8 cellular contexts compared by ENCODE assay signal in the genomic region with DNA sequence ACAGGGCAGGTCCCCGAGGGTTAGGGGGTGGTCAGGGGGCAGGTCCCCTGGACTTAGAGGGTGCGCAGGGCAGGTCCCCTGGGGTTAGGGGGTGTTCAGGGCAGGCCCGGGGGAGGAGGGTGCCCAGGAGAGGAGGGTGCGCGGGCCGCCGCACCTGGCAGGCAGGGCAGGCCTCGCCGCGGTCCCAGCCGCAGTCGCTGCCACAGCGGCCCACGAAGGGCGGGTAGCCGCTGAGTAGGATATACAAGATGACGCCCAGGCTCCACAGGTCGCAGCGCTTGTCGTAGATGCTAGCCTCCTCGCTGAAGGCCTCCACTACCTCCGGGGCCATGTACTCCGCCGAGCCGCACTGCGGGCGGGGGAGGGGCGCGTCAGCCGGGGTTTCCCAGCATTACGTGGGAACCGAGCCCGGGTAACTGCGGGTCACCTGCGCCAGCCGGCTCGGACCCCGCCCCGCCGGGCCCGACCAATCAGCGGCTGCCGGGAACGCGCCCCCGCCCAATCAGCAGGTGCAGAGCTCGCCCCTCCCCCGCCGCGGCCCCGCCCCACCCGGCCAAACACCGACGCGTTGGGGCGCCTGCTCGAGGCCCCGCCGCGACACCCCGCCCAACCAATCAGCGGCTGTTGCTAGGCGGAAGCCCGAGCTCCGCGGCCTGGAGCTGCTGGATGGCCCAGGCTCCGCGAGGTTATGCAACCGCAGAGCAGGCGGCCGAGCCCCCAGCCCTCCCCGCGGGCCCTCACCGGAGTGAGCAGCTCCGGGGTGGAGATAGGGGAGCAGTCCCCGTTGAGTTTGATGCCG. TPM values are rescaled to one million over a fixed set of nuclear protein-coding genes. Genes with fewer than 3 reads are reported as not detected.
DNase-seq lines count a peak whose midpoint lies in the region; ATAC-seq, FAIRE-seq and TF ChIP-seq lines count a peak whose summit lies in the region.

No MANE protein-coding gene starts in this region.

- ATAC-seq in GM19372 (IDR thresholded peaks at IDR 0.05; ENCODE audit: low read depth, unreplicated experiment) (peak; percentile 78), HG03520 (IDR thresholded peaks at IDR 0.05; ENCODE audit: unreplicated experiment) (peak; percentile 56)

- H3K14ac ChIP-seq in H1 (ENCODE audit: insufficient read length) (no peak overlapping the region), mesenchymal stem cell (ENCODE audit: low read length in 2 of 2) (peak overlapping the region in 1 of 2 experiments; percentile 47)

- H3K18ac ChIP-seq in H1 (ENCODE audit: extremely low read depth, low read length) (peak overlapping the region; percentile 99), mesenchymal stem cell (ENCODE audit: low read depth in 1 of 2, low read length in 2 of 2) (peak overlapping the region in 1 of 2 experiments; percentile 40)

- H2AFZ ChIP-seq in H1 (ENCODE audit: low read length) (no peak overlapping the region), mesenchymal stem cell (ENCODE audit: low read depth, low read length) (no peak overlapping the region)

- H2BK15ac ChIP-seq in H1 (ENCODE audit: low read length) (0 out of 2 replicates have a peak overlapping the region, but pooled peaks have one; percentile 72), mesenchymal stem cell (ENCODE audit: low read depth, poor library complexity, severe bottlenecking) (no peak overlapping the region)

- no peak overlapping the region for H3K23ac ChIP-seq in H1 (ENCODE audit: insufficient read length)
- peak overlapping the region in 1 of 2 experiments; percentile 26 for H3K23ac ChIP-seq in mesenchymal stem cell (ENCODE audit: low read length in 2 of 2)

- peaks cover 5 to 34% of the 10 kb centered on the region in 2 experiments for H4K20me1 ChIP-seq in H1 (replicated peaks in 1 of 2; ENCODE audit: control insufficient read depth in 1 of 2, insufficient read depth in 2 of 2, low read length in 2 of 2)

- FAIRE-seq in H1 (lab: Jason Lieb, UNC) = no peak

- H2BK5ac ChIP-seq in H1 (ENCODE audit: low read depth, low read length) (peak overlapping the region; percentile 92), mesenchymal stem cell (ENCODE audit: low read depth, low read length, poor library complexity, severe bottlenecking) (peak overlapping the region; percentile 58)

- CTCF ChIA-PET in H1 (lab: Charles Lee; ENCODE audit: partially characterized antibody) = interaction anchor here (0.5 to 2.7 kb wide), 5 partner anchors 10 to 105 kb away, joined by 3 to 13 read pairs (median 4); a partner anchor contains a TSS

- 0 out of 4 replicates have a peak, but pooled peaks of 1 of the 2 experiments have one; percentile 1 for TF ChIP-seq RAD21 in H1 (IDR thresholded peaks at IDR 0.05 in 1 of 2, conservative IDR thresholded peaks at IDR 0.05 in 1 of 2; ENCODE audit: low read depth in 2 of 2, low read length in 2 of 2)

- peak; percentile 95 for DNase-seq in Ammon's horn (ENCODE audit: low spot score)
- DNase-seq in NCI-H82 treated with DMSO at 0.1 percent for 48 hours (lab: John Stamatoyannopoulos, UW; ENCODE audit: unreplicated experiment) = peak; percentile 67
- DNase-seq in activated CD8-positive, alpha-beta memory T cell treated with anti-CD3 and anti-CD28 coated beads, Interleukin-2, amount 50 U/mL, for 1 hour (ENCODE audit: extremely low read depth) = peak; percentile 96
- DNase-seq in H1 (ENCODE audit: low read depth in 1 of 2, low spot score in 2 of 2) = peak; percentile 80 to 97
- peak; percentile 87 for DNase-seq in mesenchymal stem cell
- DNase-seq in stimulated activated CD8-positive, alpha-beta memory T cell treated with anti-CD3 and anti-CD28 coated beads, Interleukin-12 subunit alpha, Interleukin-12 subunit beta, amount 100 ng/mL, for 4 hours (ENCODE audit: low read depth) = peak; percentile 100

- peaks cover 7 to 46% (median 29%) of the 10 kb centered on the region in 4 experiments for H3K36me3 ChIP-seq in H1 (ENCODE audit: control insufficient read depth in 2 of 4, insufficient read depth in 4 of 4, low read length in 3 of 4)
- peaks cover 83 to 93% of the 10 kb centered on the region in 2 experiments for H3K36me3 ChIP-seq in mesenchymal stem cell (ENCODE audit: control insufficient read depth in 1 of 2, insufficient read depth in 2 of 2, low read depth in 1 of 2, low read length in 2 of 2)

- H2BK120ac ChIP-seq in H1 (replicated peaks; ENCODE audit: low read depth, low read length) (peak overlapping the region; percentile 3), mesenchymal stem cell (ENCODE audit: low read depth, low read length) (no peak overlapping the region)

- TF ChIP-seq CTCF in H1 (IDR thresholded peaks at IDR 0.05; ENCODE audit: control extremely low read depth in 1 of 3, insufficient read depth in 1 of 3, low read depth in 1 of 3, low read length in 3 of 3) = no peak

- no peak overlapping the region; the same call in 1 of the 2 replicates for H2AK5ac ChIP-seq in H1 (ENCODE audit: low read depth, low read length)
- peak overlapping the region; percentile 82 for H2AK5ac ChIP-seq in mesenchymal stem cell (ENCODE audit: low read length, severe bottlenecking)

- peaks cover 0 to 19% (median 14%) of the 10 kb centered on the region in 4 experiments; a peak in 5 of 7 replicates for H3K4me1 ChIP-seq in H1 (replicated peaks in 1 of 4; ENCODE audit: control insufficient read depth in 3 of 4, insufficient read depth in 4 of 4, low read length in 3 of 4)
- peaks cover 53% of the 10 kb centered on the region for H3K4me1 ChIP-seq in mesenchymal stem cell (ENCODE audit: control insufficient read depth, insufficient read depth, low read depth, low read length)

- H3K79me2 ChIP-seq in H1 (ENCODE audit: control insufficient read depth in 1 of 2, insufficient read depth in 2 of 2, low read length in 2 of 2) = peaks cover 0 to 5% of the 10 kb centered on the region in 2 experiments; a peak in 1 of 4 replicates

- H3K9ac ChIP-seq in H1 (replicated peaks in 1 of 4; ENCODE audit: extremely low read depth in 1 of 4, low read depth in 3 of 4, low read length in 3 of 4) (peak overlapping the region in 3 of 4 experiments; percentile 52 to 74 (median 66); a peak in 4 of 7 replicates), mesenchymal stem cell (ENCODE audit: low read length) (peak overlapping the region; percentile 60)

- H3K4ac ChIP-seq in H1 (replicated peaks; ENCODE audit: insufficient read length, low read depth, low read length) (peak overlapping the region; percentile 96), mesenchymal stem cell (ENCODE audit: low read depth in 1 of 2, low read length in 2 of 2) (no peak overlapping the region)

- peak overlapping the region; percentile 2 to 50 (median 12); a peak in 5 of 8 replicates for H3K4me3 ChIP-seq in H1 (ENCODE audit: extremely low read depth in 1 of 4, insufficient read depth in 2 of 4, low read depth in 3 of 4, low read length in 4 of 4)
- H3K4me3 ChIP-seq in mesenchymal stem cell (ENCODE audit: insufficient read depth in 1 of 2, low read depth in 1 of 2, low read length in 2 of 2) = peak overlapping the region; percentile 40 to 51

- H3K27ac ChIP-seq in H1 (ENCODE audit: low read depth, low read length) (peak overlapping the region; percentile 94), mesenchymal stem cell (ENCODE audit: low read length, poor library complexity, severe bottlenecking) (no peak overlapping the region)

- H3K9me3 ChIP-seq in H1 (ENCODE audit: insufficient read depth in 2 of 2, low read depth in 1 of 2, low read length in 1 of 2) (no peaks in the 10 kb centered on the region), mesenchymal stem cell (ENCODE audit: control insufficient read depth, low read length) (no peaks in the 10 kb centered on the region)

- no peak; a peak in 1 of 3 replicates for TF ChIP-seq EP300 in H1 (IDR thresholded peaks at IDR 0.05; ENCODE audit: borderline replicate concordance in 1 of 2, low read depth in 2 of 2, low read length in 2 of 2)

- POLR2A ChIA-PET in H1 (lab: Charles Lee; ENCODE audit: partially characterized antibody) = interaction anchor here (0.6 to 27.5 kb wide), 9 partner anchors 9 to 207 kb away, joined by 3 to 524 read pairs (median 3); a partner anchor contains a TSS

- H2BK12ac ChIP-seq in H1 (ENCODE audit: low read depth, low read length) = peak overlapping the region; percentile 87
- H2BK12ac ChIP-seq in mesenchymal stem cell (ENCODE audit: low read length in 2 of 2) = peak overlapping the region; percentile 12 to 68

- peak overlapping the region; percentile 73 for H3K56ac ChIP-seq in H1 (replicated peaks; ENCODE audit: insufficient read length, low read depth, low read length)

- H3K4me2 ChIP-seq in H1 (ENCODE audit: insufficient read depth in 1 of 2, low read depth in 2 of 2, low read length in 2 of 2) (peak overlapping the region; percentile 29 to 72; a peak in 3 of 4 replicates), mesenchymal stem cell (ENCODE audit: low read length, poor library complexity, severe bottlenecking) (peak overlapping the region; percentile 44)

- peak overlapping the region; percentile 91 for H4K91ac ChIP-seq in H1 (replicated peaks; ENCODE audit: insufficient read length, low read length)
- peak overlapping the region; percentile 84 for H4K91ac ChIP-seq in mesenchymal stem cell (ENCODE audit: low read length)

- no peaks in the 10 kb centered on the region for H3K27me3 ChIP-seq in H1 (replicated peaks in 1 of 4; ENCODE audit: control insufficient read depth in 3 of 4, extremely low read depth in 1 of 4, insufficient read depth in 3 of 4, low read length in 3 of 4)
- H3K27me3 ChIP-seq in mesenchymal stem cell (ENCODE audit: control insufficient read depth in 1 of 2, insufficient read depth in 1 of 2, low read length in 2 of 2) = no peaks in the 10 kb centered on the region

- WGBS in H1 (ENCODE audit: extremely low coverage in 1 of 2, insufficient coverage in 1 of 2, insufficient read length in 1 of 2, insufficient replicate concordance in 2 of 2, low coverage in 1 of 2, low lambda C conversion rate in 2 of 2, missing lambda C conversion rate in 1 of 2), 2 experiments = 27% methylated on average over 34 of the region's 77 CpGs; no CpG with 5 or more reads in 1 of the 2 experiments
- 52% methylated on average over 73 of the region's 77 CpGs for WGBS in mesenchymal stem cell

- no peak overlapping the region for H2BK20ac ChIP-seq in H1 (ENCODE audit: low read length)

- TF ChIP-seq POLR2A in H1 (IDR thresholded peaks at IDR 0.05; ENCODE audit: control extremely low read depth in 1 of 2, low read depth in 2 of 2, low read length in 2 of 2) = peak in 1 of 2 experiments; percentile 55; a peak in 2 of 3 replicates

- H4K5ac ChIP-seq in H1 (ENCODE audit: insufficient read length, low read depth, low read length) = peak overlapping the region; percentile 81

- no peaks in the 10 kb centered on the region for H3K23me2 ChIP-seq in H1 (ENCODE audit: low read depth, low read length)

- H3K79me1 ChIP-seq in H1 (ENCODE audit: low read depth, low read length) (peaks cover 7% of the 10 kb centered on the region), mesenchymal stem cell (replicated peaks; ENCODE audit: low read length, poor library complexity, severe bottlenecking) (peaks cover 45% of the 10 kb centered on the region)

- peak overlapping the region; percentile 97 for H4K8ac ChIP-seq in H1 (ENCODE audit: extremely low read depth, insufficient read depth, low read length)
- H4K8ac ChIP-seq in mesenchymal stem cell (ENCODE audit: low read length) = peak overlapping the region; percentile 71

RNA-seq across cellular contexts. Expression of a gene that starts 9.2 kb away (rescaled TPM):
- 163 and 174 TPM in 2 replicates for total RNA-seq in H1 (2021; fragmentation: NEBNext Ultra II Directional; extraction: Animal tissue kit (Norgen Biotek cat#: 25700))
- polyA plus RNA-seq in H1 (2011; rRNA removed) = 166 and 200 TPM in 2 replicates
- polyA plus RNA-seq in H1 (2011; cell fraction: cytosol; rRNA removed) = 102 TPM
- polyA plus RNA-seq in H1 (2011; cell fraction: nucleus; rRNA removed) = 175 TPM
- 78.8 to 121 TPM (median 107 TPM) in 4 replicates for polyA plus RNA-seq in H1 (2012, experiment 1 of 2)
- polyA plus RNA-seq in H1 (2012, experiment 2 of 2) = 103 TPM
- 122 TPM for polyA plus RNA-seq in H1 (2013, experiment 1 of 2)
- 125 TPM for polyA plus RNA-seq in H1 (2013, experiment 2 of 2)
- polyA minus RNA-seq in H1 (2011; rRNA and poly(A)+ RNA removed) = 66.6 and 68.9 TPM in 2 replicates
- polyA minus RNA-seq in H1 (2011; cell fraction: cytosol; rRNA and poly(A)+ RNA removed) = 116 TPM
- polyA minus RNA-seq in H1 (2011; cell fraction: nucleus; rRNA and poly(A)+ RNA removed) = 61.1 TPM
- 126 TPM for polyA plus RNA-seq in mesenchymal stem cell (2013, experiment 1 of 2)
- 128 TPM for polyA plus RNA-seq in mesenchymal stem cell (2013, experiment 2 of 2)

RNA-seq across cellular contexts. Expression of a gene that starts 26.4 kb away (rescaled TPM):
- total RNA-seq in H1 (2021; fragmentation: NEBNext Ultra II Directional; extraction: Animal tissue kit (Norgen Biotek cat#: 25700)) = 92.3 and 95.3 TPM in 2 replicates
- polyA plus RNA-seq in H1 (2011; rRNA removed) = 91.7 and 142 TPM in 2 replicates
- polyA plus RNA-seq in H1 (2011; cell fraction: cytosol; rRNA removed) = 63.4 TPM
- polyA plus RNA-seq in H1 (2011; cell fraction: nucleus; rRNA removed) = 97.0 TPM
- 66.1 to 117 TPM (median 109 TPM) in 4 replicates for polyA plus RNA-seq in H1 (2012, experiment 1 of 2)
- 90.9 TPM for polyA plus RNA-seq in H1 (2012, experiment 2 of 2)
- polyA plus RNA-seq in H1 (2013, experiment 1 of 2) = 59.3 TPM
- 59.3 TPM for polyA plus RNA-seq in H1 (2013, experiment 2 of 2)
- 28.7 and 37.4 TPM in 2 replicates for polyA minus RNA-seq in H1 (2011; rRNA and poly(A)+ RNA removed)
- 82.9 TPM for polyA minus RNA-seq in H1 (2011; cell fraction: cytosol; rRNA and poly(A)+ RNA removed)
- 47.7 TPM for polyA minus RNA-seq in H1 (2011; cell fraction: nucleus; rRNA and poly(A)+ RNA removed)
- 60.4 TPM for polyA plus RNA-seq in mesenchymal stem cell (2013, experiment 1 of 2)
- polyA plus RNA-seq in mesenchymal stem cell (2013, experiment 2 of 2) = 58.7 TPM

RNA-seq across cellular contexts. Expression of a gene that starts 54.2 kb away (rescaled TPM):
- 9.2 and 9.8 TPM in 2 replicates for total RNA-seq in H1 (2021; fragmentation: NEBNext Ultra II Directional; extraction: Animal tissue kit (Norgen Biotek cat#: 25700))
- 9.6 and 10.2 TPM in 2 replicates for polyA plus RNA-seq in H1 (2011; rRNA removed)
- 5.2 TPM for polyA plus RNA-seq in H1 (2011; cell fraction: cytosol; rRNA removed)
- 8.1 TPM for polyA plus RNA-seq in H1 (2011; cell fraction: nucleus; rRNA removed)
- 5.2 to 7.4 TPM (median 7.0 TPM) in 4 replicates for polyA plus RNA-seq in H1 (2012, experiment 1 of 2)
- polyA plus RNA-seq in H1 (2012, experiment 2 of 2) = 5.2 TPM
- polyA plus RNA-seq in H1 (2013, experiment 1 of 2) = 7.2 TPM
- 7.5 TPM for polyA plus RNA-seq in H1 (2013, experiment 2 of 2)
- polyA minus RNA-seq in H1 (2011; rRNA and poly(A)+ RNA removed) = 6.6 and 8.8 TPM in 2 replicates
- polyA minus RNA-seq in H1 (2011; cell fraction: cytosol; rRNA and poly(A)+ RNA removed) = 7.0 TPM
- polyA minus RNA-seq in H1 (2011; cell fraction: nucleus; rRNA and poly(A)+ RNA removed) = 3.3 TPM
- polyA plus RNA-seq in mesenchymal stem cell (2013, experiment 1 of 2) = 48.9 TPM
- 47.9 TPM for polyA plus RNA-seq in mesenchymal stem cell (2013, experiment 2 of 2)

RNA-seq across cellular contexts. Expression of a gene that starts 54.8 kb away (rescaled TPM):
- 1.3 and 1.8 TPM in 2 replicates for total RNA-seq in H1 (2021; fragmentation: NEBNext Ultra II Directional; extraction: Animal tissue kit (Norgen Biotek cat#: 25700))
- 1.9 and 2.3 TPM in 2 replicates for polyA plus RNA-seq in H1 (2011; rRNA removed)
- 2.3 TPM for polyA plus RNA-seq in H1 (2011; cell fraction: cytosol; rRNA removed)
- polyA plus RNA-seq in H1 (2011; cell fraction: nucleus; rRNA removed) = 12.4 TPM
- 0.54 to 2.7 TPM (median 2.0 TPM) in 4 replicates for polyA plus RNA-seq in H1 (2012, experiment 1 of 2)
- polyA plus RNA-seq in H1 (2012, experiment 2 of 2) = 1.1 TPM
- 0.95 TPM for polyA plus RNA-seq in H1 (2013, experiment 1 of 2)
- polyA plus RNA-seq in H1 (2013, experiment 2 of 2) = 0.75 TPM
- 0.47 TPM in 1 of 2 replicates, not detected in the other for polyA minus RNA-seq in H1 (2011; rRNA and poly(A)+ RNA removed)
- 1.5 TPM for polyA minus RNA-seq in H1 (2011; cell fraction: cytosol; rRNA and poly(A)+ RNA removed)
- 2.4 TPM for polyA minus RNA-seq in H1 (2011; cell fraction: nucleus; rRNA and poly(A)+ RNA removed)
- 2.2 TPM for polyA plus RNA-seq in mesenchymal stem cell (2013, experiment 1 of 2)
- 2.1 TPM for polyA plus RNA-seq in mesenchymal stem cell (2013, experiment 2 of 2)
